In the genomic region with DNA sequence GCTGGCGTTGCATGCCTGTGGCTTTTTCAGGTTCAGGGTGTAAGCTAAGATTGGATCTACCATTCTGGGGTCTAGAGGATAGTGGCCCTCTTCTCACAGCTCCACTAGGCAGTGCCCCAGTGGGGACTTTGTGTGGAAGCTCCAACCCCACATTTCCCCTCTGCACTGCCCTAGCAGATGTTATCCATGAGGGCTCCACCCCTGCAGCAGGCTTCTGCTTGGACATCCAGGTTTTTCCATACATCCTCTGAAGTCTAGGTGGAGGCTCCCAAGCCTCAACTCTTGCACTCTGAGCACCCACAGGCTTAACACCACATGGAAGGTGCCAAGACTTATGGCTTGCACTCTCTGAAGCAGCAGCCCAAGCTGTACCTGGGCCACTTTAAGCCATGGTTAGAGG, we compare ENCODE assay signal across 3 cellular contexts.
TF ChIP-seq lines count a peak whose summit lies in the region.

No MANE protein-coding gene starts in this region.

TF ChIP-seq in HepG2, 621 proteins besides CTCF, POLR2A, EP300 and RAD21:
- 0 out of 2 replicates have a peak, but pooled peaks have one; percentile 13 for TF ChIP-seq CBX5 (CRISPR knock-in tag; IDR thresholded peaks at IDR 0.05; ENCODE audit: borderline replicate concordance)
- peak; percentile 53; the same call in 1 of the 2 replicates for TF ChIP-seq SETDB1 (CRISPR knock-in tag; IDR thresholded peaks at IDR 0.05; ENCODE audit: borderline replicate concordance)
- no peak for TF ChIP-seq ZNF143 (CRISPR knock-in tag; IDR thresholded peaks at IDR 0.05)

TF ChIP-seq in HEK293, 187 proteins besides CTCF, POLR2A, EP300 and RAD21:
- TF ChIP-seq ZNF660 (tag by site-specific recombination; IDR thresholded peaks at IDR 0.05) (no peak), TRIM28 (IDR thresholded peaks at IDR 0.05; ENCODE audit: borderline replicate concordance, low read length) (peak; percentile 27; the same call in 1 of the 2 replicates), SETDB1 (IDR thresholded peaks at IDR 0.05; ENCODE audit: insufficient read length, low read length) (peak; percentile 82)

TF ChIP-seq in K562, 482 proteins besides CTCF, POLR2A, EP300 and RAD21 (continues in another document):
- no peak for TF ChIP-seq RB1 (IDR thresholded peaks at IDR 0.05; ENCODE audit: low read depth)
- TF ChIP-seq SIN3A (IDR thresholded peaks at IDR 0.05; ENCODE audit: borderline replicate concordance in 2 of 2, control insufficient read depth in 1 of 2, low read depth in 2 of 2, low read length in 2 of 2): no peak
- peak; percentile 54; the same call in 1 of the 2 replicates for TF ChIP-seq TRIM28 (IDR thresholded peaks at IDR 0.05)
- TF ChIP-seq, protein P1, sequence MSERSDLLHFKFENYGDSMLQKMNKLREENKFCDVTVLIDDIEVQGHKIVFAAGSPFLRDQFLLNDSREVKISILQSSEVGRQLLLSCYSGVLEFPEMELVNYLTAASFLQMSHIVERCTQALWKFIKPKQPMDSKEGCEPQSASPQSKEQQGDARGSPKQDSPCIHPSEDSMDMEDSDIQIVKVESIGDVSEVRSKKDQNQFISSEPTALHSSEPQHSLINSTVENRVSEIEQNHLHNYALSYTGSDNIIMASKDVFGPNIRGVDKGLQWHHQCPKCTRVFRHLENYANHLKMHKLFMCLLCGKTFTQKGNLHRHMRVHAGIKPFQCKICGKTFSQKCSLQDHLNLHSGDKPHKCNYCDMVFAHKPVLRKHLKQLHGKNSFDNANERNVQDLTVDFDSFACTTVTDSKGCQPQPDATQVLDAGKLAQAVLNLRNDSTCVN (CRISPR knock-in tag; IDR thresholded peaks at IDR 0.05): no peak
- no peak for TF ChIP-seq STAT5B (CRISPR knock-in tag; IDR thresholded peaks at IDR 0.05)
- TF ChIP-seq HDAC6 (IDR thresholded peaks at IDR 0.05; ENCODE audit: low read depth, low read length): no peak
- TF ChIP-seq ZNF76 (CRISPR knock-in tag; IDR thresholded peaks at IDR 0.05; ENCODE audit: borderline replicate concordance): no peak
- TF ChIP-seq, protein P2, sequence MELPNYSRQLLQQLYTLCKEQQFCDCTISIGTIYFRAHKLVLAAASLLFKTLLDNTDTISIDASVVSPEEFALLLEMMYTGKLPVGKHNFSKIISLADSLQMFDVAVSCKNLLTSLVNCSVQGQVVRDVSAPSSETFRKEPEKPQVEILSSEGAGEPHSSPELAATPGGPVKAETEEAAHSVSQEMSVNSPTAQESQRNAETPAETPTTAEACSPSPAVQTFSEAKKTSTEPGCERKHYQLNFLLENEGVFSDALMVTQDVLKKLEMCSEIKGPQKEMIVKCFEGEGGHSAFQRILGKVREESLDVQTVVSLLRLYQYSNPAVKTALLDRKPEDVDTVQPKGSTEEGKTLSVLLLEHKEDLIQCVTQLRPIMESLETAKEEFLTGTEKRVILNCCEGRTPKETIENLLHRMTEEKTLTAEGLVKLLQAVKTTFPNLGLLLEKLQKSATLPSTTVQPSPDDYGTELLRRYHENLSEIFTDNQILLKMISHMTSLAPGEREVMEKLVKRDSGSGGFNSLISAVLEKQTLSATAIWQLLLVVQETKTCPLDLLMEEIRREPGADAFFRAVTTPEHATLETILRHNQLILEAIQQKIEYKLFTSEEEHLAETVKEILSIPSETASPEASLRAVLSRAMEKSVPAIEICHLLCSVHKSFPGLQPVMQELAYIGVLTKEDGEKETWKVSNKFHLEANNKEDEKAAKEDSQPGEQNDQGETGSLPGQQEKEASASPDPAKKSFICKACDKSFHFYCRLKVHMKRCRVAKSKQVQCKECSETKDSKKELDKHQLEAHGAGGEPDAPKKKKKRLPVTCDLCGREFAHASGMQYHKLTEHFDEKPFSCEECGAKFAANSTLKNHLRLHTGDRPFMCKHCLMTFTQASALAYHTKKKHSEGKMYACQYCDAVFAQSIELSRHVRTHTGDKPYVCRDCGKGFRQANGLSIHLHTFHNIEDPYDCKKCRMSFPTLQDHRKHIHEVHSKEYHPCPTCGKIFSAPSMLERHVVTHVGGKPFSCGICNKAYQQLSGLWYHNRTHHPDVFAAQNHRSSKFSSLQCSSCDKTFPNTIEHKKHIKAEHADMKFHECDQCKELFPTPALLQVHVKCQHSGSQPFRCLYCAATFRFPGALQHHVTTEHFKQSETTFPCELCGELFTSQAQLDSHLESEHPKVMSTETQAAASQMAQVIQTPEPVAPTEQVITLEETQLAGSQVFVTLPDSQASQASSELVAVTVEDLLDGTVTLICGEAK (IDR thresholded peaks at IDR 0.05): no peak
- TF ChIP-seq, protein P2 (CRISPR knock-in tag; IDR thresholded peaks at IDR 0.05): no peak
- TF ChIP-seq, protein P3, sequence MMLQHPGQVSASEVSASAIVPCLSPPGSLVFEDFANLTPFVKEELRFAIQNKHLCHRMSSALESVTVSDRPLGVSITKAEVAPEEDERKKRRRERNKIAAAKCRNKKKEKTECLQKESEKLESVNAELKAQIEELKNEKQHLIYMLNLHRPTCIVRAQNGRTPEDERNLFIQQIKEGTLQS (IDR thresholded peaks at IDR 0.05): no peak
- TF ChIP-seq, protein P3 (CRISPR knock-in tag; conservative IDR thresholded peaks at IDR 0.05): no peak
- no peak for TF ChIP-seq TAF7 (tag; IDR thresholded peaks at IDR 0.05)
- no peak for TF ChIP-seq HOXB6 (CRISPR knock-in tag; IDR thresholded peaks at IDR 0.05; ENCODE audit: borderline replicate concordance)
- TF ChIP-seq DDX20 (tag; IDR thresholded peaks at IDR 0.05; ENCODE audit: low read depth): no peak
- no peak for TF ChIP-seq MEF2D (tag; conservative IDR thresholded peaks at IDR 0.05; ENCODE audit: low read depth)
- 0 out of 2 replicates have a peak, but pooled peaks have one; percentile 30 for TF ChIP-seq CBX1 (IDR thresholded peaks at IDR 0.05; ENCODE audit: low read depth)
- no peak for TF ChIP-seq POLR3A (IDR thresholded peaks at IDR 0.05; ENCODE audit: borderline replicate concordance, extremely low read depth, insufficient read depth, insufficient read length)
- no peak for TF ChIP-seq TARDBP (IDR thresholded peaks at IDR 0.05)
- TF ChIP-seq PML (IDR thresholded peaks at IDR 0.05; ENCODE audit: low read length): no peak
- no peak for TF ChIP-seq MIER1 (IDR thresholded peaks at IDR 0.05; ENCODE audit: low read depth)
- TF ChIP-seq, protein P4, sequence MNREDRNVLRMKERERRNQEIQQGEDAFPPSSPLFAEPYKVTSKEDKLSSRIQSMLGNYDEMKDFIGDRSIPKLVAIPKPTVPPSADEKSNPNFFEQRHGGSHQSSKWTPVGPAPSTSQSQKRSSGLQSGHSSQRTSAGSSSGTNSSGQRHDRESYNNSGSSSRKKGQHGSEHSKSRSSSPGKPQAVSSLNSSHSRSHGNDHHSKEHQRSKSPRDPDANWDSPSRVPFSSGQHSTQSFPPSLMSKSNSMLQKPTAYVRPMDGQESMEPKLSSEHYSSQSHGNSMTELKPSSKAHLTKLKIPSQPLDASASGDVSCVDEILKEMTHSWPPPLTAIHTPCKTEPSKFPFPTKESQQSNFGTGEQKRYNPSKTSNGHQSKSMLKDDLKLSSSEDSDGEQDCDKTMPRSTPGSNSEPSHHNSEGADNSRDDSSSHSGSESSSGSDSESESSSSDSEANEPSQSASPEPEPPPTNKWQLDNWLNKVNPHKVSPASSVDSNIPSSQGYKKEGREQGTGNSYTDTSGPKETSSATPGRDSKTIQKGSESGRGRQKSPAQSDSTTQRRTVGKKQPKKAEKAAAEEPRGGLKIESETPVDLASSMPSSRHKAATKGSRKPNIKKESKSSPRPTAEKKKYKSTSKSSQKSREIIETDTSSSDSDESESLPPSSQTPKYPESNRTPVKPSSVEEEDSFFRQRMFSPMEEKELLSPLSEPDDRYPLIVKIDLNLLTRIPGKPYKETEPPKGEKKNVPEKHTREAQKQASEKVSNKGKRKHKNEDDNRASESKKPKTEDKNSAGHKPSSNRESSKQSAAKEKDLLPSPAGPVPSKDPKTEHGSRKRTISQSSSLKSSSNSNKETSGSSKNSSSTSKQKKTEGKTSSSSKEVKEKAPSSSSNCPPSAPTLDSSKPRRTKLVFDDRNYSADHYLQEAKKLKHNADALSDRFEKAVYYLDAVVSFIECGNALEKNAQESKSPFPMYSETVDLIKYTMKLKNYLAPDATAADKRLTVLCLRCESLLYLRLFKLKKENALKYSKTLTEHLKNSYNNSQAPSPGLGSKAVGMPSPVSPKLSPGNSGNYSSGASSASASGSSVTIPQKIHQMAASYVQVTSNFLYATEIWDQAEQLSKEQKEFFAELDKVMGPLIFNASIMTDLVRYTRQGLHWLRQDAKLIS (CRISPR knock-in tag; IDR thresholded peaks at IDR 0.05): no peak
- no peak for TF ChIP-seq RBM14 (IDR thresholded peaks at IDR 0.05; ENCODE audit: borderline replicate concordance, insufficient read depth, low read depth, low read length)
- 0 out of 2 replicates have a peak, but pooled peaks have one; percentile 52 for TF ChIP-seq CBX5 (IDR thresholded peaks at IDR 0.05; ENCODE audit: borderline replicate concordance, low read depth)
- TF ChIP-seq IRF2 (CRISPR knock-in tag; IDR thresholded peaks at IDR 0.05): no peak
- TF ChIP-seq, protein P5, sequence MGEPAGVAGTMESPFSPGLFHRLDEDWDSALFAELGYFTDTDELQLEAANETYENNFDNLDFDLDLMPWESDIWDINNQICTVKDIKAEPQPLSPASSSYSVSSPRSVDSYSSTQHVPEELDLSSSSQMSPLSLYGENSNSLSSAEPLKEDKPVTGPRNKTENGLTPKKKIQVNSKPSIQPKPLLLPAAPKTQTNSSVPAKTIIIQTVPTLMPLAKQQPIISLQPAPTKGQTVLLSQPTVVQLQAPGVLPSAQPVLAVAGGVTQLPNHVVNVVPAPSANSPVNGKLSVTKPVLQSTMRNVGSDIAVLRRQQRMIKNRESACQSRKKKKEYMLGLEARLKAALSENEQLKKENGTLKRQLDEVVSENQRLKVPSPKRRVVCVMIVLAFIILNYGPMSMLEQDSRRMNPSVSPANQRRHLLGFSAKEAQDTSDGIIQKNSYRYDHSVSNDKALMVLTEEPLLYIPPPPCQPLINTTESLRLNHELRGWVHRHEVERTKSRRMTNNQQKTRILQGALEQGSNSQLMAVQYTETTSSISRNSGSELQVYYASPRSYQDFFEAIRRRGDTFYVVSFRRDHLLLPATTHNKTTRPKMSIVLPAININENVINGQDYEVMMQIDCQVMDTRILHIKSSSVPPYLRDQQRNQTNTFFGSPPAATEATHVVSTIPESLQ (CRISPR knock-in tag; IDR thresholded peaks at IDR 0.05): no peak
- no peak for TF ChIP-seq MED1 (CRISPR knock-in tag; IDR thresholded peaks at IDR 0.05; ENCODE audit: borderline replicate concordance)
- TF ChIP-seq, protein P6, sequence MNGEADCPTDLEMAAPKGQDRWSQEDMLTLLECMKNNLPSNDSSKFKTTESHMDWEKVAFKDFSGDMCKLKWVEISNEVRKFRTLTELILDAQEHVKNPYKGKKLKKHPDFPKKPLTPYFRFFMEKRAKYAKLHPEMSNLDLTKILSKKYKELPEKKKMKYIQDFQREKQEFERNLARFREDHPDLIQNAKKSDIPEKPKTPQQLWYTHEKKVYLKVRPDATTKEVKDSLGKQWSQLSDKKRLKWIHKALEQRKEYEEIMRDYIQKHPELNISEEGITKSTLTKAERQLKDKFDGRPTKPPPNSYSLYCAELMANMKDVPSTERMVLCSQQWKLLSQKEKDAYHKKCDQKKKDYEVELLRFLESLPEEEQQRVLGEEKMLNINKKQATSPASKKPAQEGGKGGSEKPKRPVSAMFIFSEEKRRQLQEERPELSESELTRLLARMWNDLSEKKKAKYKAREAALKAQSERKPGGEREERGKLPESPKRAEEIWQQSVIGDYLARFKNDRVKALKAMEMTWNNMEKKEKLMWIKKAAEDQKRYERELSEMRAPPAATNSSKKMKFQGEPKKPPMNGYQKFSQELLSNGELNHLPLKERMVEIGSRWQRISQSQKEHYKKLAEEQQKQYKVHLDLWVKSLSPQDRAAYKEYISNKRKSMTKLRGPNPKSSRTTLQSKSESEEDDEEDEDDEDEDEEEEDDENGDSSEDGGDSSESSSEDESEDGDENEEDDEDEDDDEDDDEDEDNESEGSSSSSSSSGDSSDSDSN (IDR thresholded peaks at IDR 0.05; ENCODE audit: borderline replicate concordance in 1 of 2, low read depth in 2 of 2, low read length in 2 of 2): no peak
- no peak for TF ChIP-seq ZNF764 (CRISPR knock-in tag; IDR thresholded peaks at IDR 0.05; ENCODE audit: low read depth)
- TF ChIP-seq PYGO2 (tag; IDR thresholded peaks at IDR 0.05): no peak
- no peak for TF ChIP-seq ZNF584 (CRISPR knock-in tag; IDR thresholded peaks at IDR 0.05; ENCODE audit: low read depth)
- no peak for TF ChIP-seq SAFB (IDR thresholded peaks at IDR 0.05; ENCODE audit: borderline replicate concordance, low read depth, low read length)
- no peak for TF ChIP-seq HDAC8 (tag; IDR thresholded peaks at IDR 0.05)
- TF ChIP-seq, protein P7, sequence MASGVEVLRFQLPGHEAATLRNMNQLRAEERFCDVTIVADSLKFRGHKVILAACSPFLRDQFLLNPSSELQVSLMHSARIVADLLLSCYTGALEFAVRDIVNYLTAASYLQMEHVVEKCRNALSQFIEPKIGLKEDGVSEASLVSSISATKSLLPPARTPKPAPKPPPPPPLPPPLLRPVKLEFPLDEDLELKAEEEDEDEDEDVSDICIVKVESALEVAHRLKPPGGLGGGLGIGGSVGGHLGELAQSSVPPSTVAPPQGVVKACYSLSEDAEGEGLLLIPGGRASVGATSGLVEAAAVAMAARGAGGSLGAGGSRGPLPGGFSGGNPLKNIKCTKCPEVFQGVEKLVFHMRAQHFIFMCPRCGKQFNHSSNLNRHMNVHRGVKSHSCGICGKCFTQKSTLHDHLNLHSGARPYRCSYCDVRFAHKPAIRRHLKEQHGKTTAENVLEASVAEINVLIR (CRISPR knock-in tag; IDR thresholded peaks at IDR 0.05): no peak
- TF ChIP-seq CBX3 (IDR thresholded peaks at IDR 0.05; ENCODE audit: borderline replicate concordance in 1 of 2, low read length in 2 of 2): peak in 1 of 2 experiments; percentile 53; a peak in 1 of 3 replicates
